Comparison of ENCODE assay signal across 8 cellular contexts in the genomic region with DNA sequence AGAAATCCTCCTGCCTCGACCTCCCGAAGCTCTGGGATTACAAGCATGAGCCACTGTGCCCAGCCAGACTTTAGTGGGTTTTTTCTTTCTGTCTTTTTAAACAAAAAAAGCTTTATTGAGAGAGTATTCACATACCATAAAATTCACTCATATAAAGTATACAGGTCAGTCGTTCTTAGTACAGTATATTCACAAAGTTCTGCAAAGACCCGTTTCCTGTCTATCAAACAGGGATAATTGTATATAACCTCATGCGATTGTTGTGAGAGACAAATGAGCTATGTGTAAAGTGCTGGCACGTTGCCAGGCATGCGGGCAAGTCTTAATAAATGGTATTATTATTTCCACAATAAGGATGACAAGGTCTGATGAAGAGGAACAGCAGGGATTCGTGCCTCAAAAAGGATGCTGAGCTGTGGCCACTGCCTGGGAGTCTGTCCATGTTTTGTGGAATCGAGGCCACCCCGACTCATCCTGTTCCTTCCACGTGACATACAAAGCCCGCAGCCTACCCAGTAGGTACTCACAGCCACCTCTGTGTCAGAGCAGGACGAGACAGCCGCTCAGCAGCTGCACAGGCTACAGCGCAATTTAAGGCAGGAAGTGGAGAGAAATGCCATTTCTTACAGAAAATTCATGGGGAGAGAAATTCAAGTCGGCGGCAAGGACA. TPM values are rescaled to one million over a fixed set of nuclear protein-coding genes. Genes with fewer than 3 reads are reported as not detected.
DNase-seq lines count a peak whose midpoint lies in the region; TF ChIP-seq lines count a peak whose summit lies in the region.

No MANE protein-coding gene starts in this region.

- H3K36me3 ChIP-seq in tibial nerve (no peaks in the 10 kb centered on the region), mesendoderm (ENCODE audit: control insufficient read depth, insufficient read depth, low read length) (no peaks in the 10 kb centered on the region), prostate gland (no peaks in the 10 kb centered on the region)

- peak; percentile 85 for DNase-seq in ELR (ENCODE audit: low read depth)
- peak; percentile 90 for DNase-seq in NCI-H2227 treated with DMSO at 0.1 percent for 48 hours (lab: John Stamatoyannopoulos, UW)
- peak; percentile 25 for DNase-seq in activated T-cell treated with anti-CD3 and anti-CD28 coated beads for 24 hours (ENCODE audit: low read depth)
- DNase-seq in myocyte (ENCODE audit: low read depth) = peak; percentile 79
- DNase-seq in tibial nerve (ENCODE audit: low spot score in 2 of 2) = no peak
- no peak for DNase-seq in NCI-H526 treated with DMSO at 0.1 percent for 48 hours (lab: John Stamatoyannopoulos, UW)
- DNase-seq in mesendoderm = no peak
- DNase-seq in prostate gland (ENCODE audit: low spot score) = no peak

- H3K9me3 ChIP-seq in tibial nerve (no peaks in the 10 kb centered on the region), prostate gland (no peaks in the 10 kb centered on the region)

- H3K9ac ChIP-seq in mesendoderm (ENCODE audit: low read length) = no peak overlapping the region

- no peak overlapping the region for H3K4ac ChIP-seq in mesendoderm (ENCODE audit: low read depth, low read length)

- peaks cover 0 to 4% (median 0%) of the 10 kb centered on the region in 4 donors for H3K4me1 ChIP-seq in tibial nerve
- peaks cover 10% of the 10 kb centered on the region for H3K4me1 ChIP-seq in mesendoderm (ENCODE audit: control insufficient read depth, low read depth, low read length)
- no peaks in the 10 kb centered on the region for H3K4me1 ChIP-seq in prostate gland (replicated peaks)

- H3K27ac ChIP-seq in tibial nerve (no peak overlapping the region), mesendoderm (ENCODE audit: low read depth, low read length) (no peak overlapping the region), prostate gland (no peak overlapping the region)

- no peak overlapping the region for H4K8ac ChIP-seq in mesendoderm (ENCODE audit: low read depth, low read length)

- no peak overlapping the region for H3K4me2 ChIP-seq in mesendoderm (ENCODE audit: low read length)

- TF ChIP-seq CTCF in tibial nerve (IDR thresholded peaks at IDR 0.05) = no peak
- TF ChIP-seq CTCF in prostate gland (IDR thresholded peaks at IDR 0.05) = no peak

- H3K23ac ChIP-seq in mesendoderm (ENCODE audit: low read length) = no peak overlapping the region

- no peak overlapping the region for H3K4me3 ChIP-seq in tibial nerve
- no peak overlapping the region for H3K4me3 ChIP-seq in mesendoderm (ENCODE audit: low read length)
- no peak overlapping the region for H3K4me3 ChIP-seq in prostate gland

- no peak overlapping the region for H4K5ac ChIP-seq in mesendoderm (ENCODE audit: low read length)

- H3K79me1 ChIP-seq in mesendoderm (ENCODE audit: low read length) = no peaks in the 10 kb centered on the region

- H3K79me2 ChIP-seq in mesendoderm (ENCODE audit: control insufficient read depth, insufficient read depth, low read length) = no peaks in the 10 kb centered on the region

- H3K18ac ChIP-seq in mesendoderm (ENCODE audit: low read length) = no peak overlapping the region

- no peak for TF ChIP-seq POLR2A in tibial nerve (IDR thresholded peaks at IDR 0.05)
- no peak for TF ChIP-seq POLR2A in prostate gland (IDR thresholded peaks at IDR 0.05)

- H2AK5ac ChIP-seq in mesendoderm (ENCODE audit: low read length) = no peak overlapping the region

- no peak for TF ChIP-seq EP300 in tibial nerve (IDR thresholded peaks at IDR 0.05)

- H2BK15ac ChIP-seq in mesendoderm (replicated peaks; ENCODE audit: low read depth) = no peak overlapping the region

- intact Hi-C loops in prostate gland (cut with DNase I) = no loop called here

- 21 to 22% methylated on average over 17 of the region's 17 CpGs for WGBS in tibial nerve, 2 donors
- no CpG with 5 or more reads among the region's 17 CpGs for WGBS in mesendoderm (ENCODE audit: extremely low coverage, insufficient coverage, low lambda C conversion rate)
- WGBS in prostate gland = 32% methylated on average over 17 of the region's 17 CpGs

- H3K56ac ChIP-seq in mesendoderm (ENCODE audit: low read length) = no peak overlapping the region

- H3K27me3 ChIP-seq in tibial nerve = peaks cover 0 to 18% of the 10 kb centered on the region in 2 donors
- no peaks in the 10 kb centered on the region for H3K27me3 ChIP-seq in mesendoderm (ENCODE audit: insufficient read depth, low read length, poor library complexity)
- H3K27me3 ChIP-seq in prostate gland (replicated peaks; ENCODE audit: insufficient read depth) = no peaks in the 10 kb centered on the region

- no peak overlapping the region for H2BK5ac ChIP-seq in mesendoderm (ENCODE audit: low read length)

- no peak overlapping the region for H2BK120ac ChIP-seq in mesendoderm (ENCODE audit: low read depth, low read length)

RNA-seq across cellular contexts. Expression of a gene that starts 51.7 kb away (rescaled TPM):
- 1.6 and 3.9 TPM in 2 replicates for total RNA-seq in myocyte
- polyA plus RNA-seq in myocyte (2012) = 0.69 TPM
- total RNA-seq in tibial nerve = 1 to 10 TPM in 1 of 4 donors, not detected in 3; 1.2 TPM
- 1.3 TPM for polyA plus RNA-seq in mesendoderm (2013, experiment 1 of 2)
- 1.3 TPM for polyA plus RNA-seq in mesendoderm (2013, experiment 2 of 2)
- total RNA-seq in prostate gland = 1 to 10 TPM in 1 of 2 donors, under 1 TPM in 1; 0.59 to 6.6 TPM

RNA-seq across cellular contexts. Expression of a gene that starts 57.5 kb away (rescaled TPM):
- total RNA-seq in myocyte = 14.2 and 15.1 TPM in 2 replicates
- 16.3 TPM for polyA plus RNA-seq in myocyte (2012)
- 10 to 100 TPM; 12.3 to 26.2 (median 19.7) TPM for total RNA-seq in tibial nerve
- polyA plus RNA-seq in mesendoderm (2013, experiment 1 of 2) = 14.2 TPM
- polyA plus RNA-seq in mesendoderm (2013, experiment 2 of 2) = 15.0 TPM
- 10 to 100 TPM; 22.3 to 27.0 TPM for total RNA-seq in prostate gland

Comparison
In these comparisons a context has a peak if more than half of its experiments do, and no peak if none do; other contexts are left out.
1. DNase-seq: peak in ELR (single experiment), NCI-H2227 treated with DMSO at 0.1 percent for 48 hours (single experiment), activated T-cell treated with anti-CD3 and anti-CD28 coated beads for 24 hours (single experiment) and myocyte (single experiment); none in tibial nerve (0 of 2), NCI-H526 treated with DMSO at 0.1 percent for 48 hours (single experiment), mesendoderm (single experiment) and prostate gland (single experiment).